Comparison of ENCODE assay signal across 8 cellular contexts in genomic region chr15:64841258-64842098, GRCh38. TPM values are rescaled to one million over a fixed set of nuclear protein-coding genes. Genes with fewer than 3 reads are reported as not detected.
A peak's percentile ranks its signal among the peaks of the same experiment; 100 is the strongest.
DNase-seq lines count a peak whose midpoint lies in the region; ATAC-seq and TF ChIP-seq lines count a peak whose summit lies in the region.

Gene PLEKHO2 (plus strand): TSS chr15:64841915. CDS start chr15:64842017, 102 bp downstream.

- H3K4me3 ChIP-seq in esophagus (ENCODE audit: low read depth in 1 of 2, low read length in 2 of 2) (peak within 1 kb of the TSS; percentile 78 to 82), mucosa of stomach (ENCODE audit: low read length) (peak within 1 kb of the TSS; percentile 22)

- no peaks in the 10 kb centered on the region for H3K9me3 ChIP-seq in esophagus (ENCODE audit: control insufficient read depth in 2 of 2, insufficient read depth in 1 of 2, low read depth in 1 of 2, low read length in 1 of 2)
- H3K9me3 ChIP-seq in mucosa of stomach (ENCODE audit: control insufficient read depth, low read length), result no peaks in the 10 kb centered on the region

- peaks cover 41 to 46% (median 43%) of the 10 kb centered on the region in 3 donors for H3K4me1 Mint-ChIP-seq in IgD-negative memory B cell
- peaks cover 72% of the 10 kb centered on the region for H3K4me1 Mint-ChIP-seq in activated T-cell treated with anti-CD3 and anti-CD28 coated beads, Interleukin-2, amount 50 U/mL, for 24 hours (ENCODE audit: low read depth)

- H3K27ac ChIP-seq in esophagus (ENCODE audit: low read depth in 2 of 2, low read length in 1 of 2), result peak within 1 kb of the TSS; percentile 93 to 95

- peak within 1 kb of the TSS; percentile 76 to 99 (median 96) for H3K4me3 Mint-ChIP-seq in IgD-negative memory B cell
- peak within 1 kb of the TSS; percentile 92 for H3K4me3 Mint-ChIP-seq in activated T-cell treated with anti-CD3 and anti-CD28 coated beads, Interleukin-2, amount 50 U/mL, for 24 hours

- H3K9ac ChIP-seq in mucosa of stomach (ENCODE audit: low read length), result peak within 1 kb of the TSS; percentile 73

- peak; percentile 73 for DNase-seq in DMS 273 treated with DMSO at 0.1 percent for 48 hours (lab: John Stamatoyannopoulos, UW)
- peak; percentile 91 for DNase-seq in activated T-cell treated with anti-CD3 and anti-CD28 coated beads, Interleukin-2, amount 50 U/mL, for 24 hours
- peak; percentile 91 for DNase-seq in stimulated activated CD8-positive, alpha-beta memory T cell treated with anti-CD3 and anti-CD28 coated beads, Interleukin-4, amount 100 ng/mL, for 48 hours

- H3K36me3 Mint-ChIP-seq in IgD-negative memory B cell, result no peaks in the 10 kb centered on the region
- H3K36me3 Mint-ChIP-seq in activated T-cell treated with anti-CD3 and anti-CD28 coated beads, Interleukin-2, amount 50 U/mL, for 24 hours (ENCODE audit: low read depth), result peaks cover 8% of the 10 kb centered on the region

- H3K36me3 ChIP-seq in esophagus (ENCODE audit: control insufficient read depth in 2 of 2, insufficient read depth in 2 of 2, low read length in 1 of 2), result no peaks in the 10 kb centered on the region
- no peaks in the 10 kb centered on the region for H3K36me3 ChIP-seq in mucosa of stomach (ENCODE audit: control insufficient read depth, insufficient read depth, low read length)

- no peaks in the 10 kb centered on the region for H3K27me3 Mint-ChIP-seq in IgD-negative memory B cell
- no peaks in the 10 kb centered on the region for H3K27me3 Mint-ChIP-seq in activated T-cell treated with anti-CD3 and anti-CD28 coated beads, Interleukin-2, amount 50 U/mL, for 24 hours

- ATAC-seq in GM21526 (IDR thresholded peaks at IDR 0.05; ENCODE audit: low FRiP score, unreplicated experiment), result peak; percentile 46

- peak within 1 kb of the TSS; percentile 49 to 98 (median 94) for H3K27ac Mint-ChIP-seq in IgD-negative memory B cell
- peak within 1 kb of the TSS; percentile 91 for H3K27ac Mint-ChIP-seq in activated T-cell treated with anti-CD3 and anti-CD28 coated beads, Interleukin-2, amount 50 U/mL, for 24 hours

- peaks cover 2 to 6% of the 10 kb centered on the region in 2 donors for H3K4me1 ChIP-seq in esophagus (ENCODE audit: control insufficient read depth in 2 of 2, insufficient read depth in 2 of 2, low read length in 1 of 2)
- H3K4me1 ChIP-seq in mucosa of stomach (ENCODE audit: control insufficient read depth, insufficient read depth, low read length), result peaks cover 8% of the 10 kb centered on the region

- H3K9me3 Mint-ChIP-seq in IgD-negative memory B cell, result no peaks in the 10 kb centered on the region
- H3K9me3 Mint-ChIP-seq in activated T-cell treated with anti-CD3 and anti-CD28 coated beads, Interleukin-2, amount 50 U/mL, for 24 hours, result no peaks in the 10 kb centered on the region

- H3K27me3 ChIP-seq in esophagus (ENCODE audit: control insufficient read depth in 1 of 2, insufficient read depth in 2 of 2, low read length in 2 of 2), result no peaks in the 10 kb centered on the region
- H3K27me3 ChIP-seq in mucosa of stomach (ENCODE audit: control insufficient read depth, insufficient read depth, low read length), result peaks cover 8% of the 10 kb centered on the region

- 0 to 1% methylated on average over 31 to 79 of the region's 79 CpGs for WGBS in esophagus, 2 donors

TF ChIP-seq in PFSK-1, 5 proteins besides CTCF, POLR2A, EP300 and RAD21:
- TF ChIP-seq SIN3A (IDR thresholded peaks at IDR 0.05; ENCODE audit: borderline replicate concordance, insufficient read depth, low read length), result no peak
- peak; percentile 82 for TF ChIP-seq POLR2AphosphoS5 (IDR thresholded peaks at IDR 0.05; ENCODE audit: low read depth, low read length)
- TF ChIP-seq FOXP2 (optimal IDR thresholded peaks at IDR 0.05; ENCODE audit: borderline replicate concordance, extremely low read depth, extremely low read length, insufficient read depth), result peak; percentile 61
- TF ChIP-seq REST (IDR thresholded peaks at IDR 0.05; ENCODE audit: insufficient read depth in 1 of 2, low read depth in 2 of 2, low read length in 2 of 2), result peak in 1 of 2 experiments; percentile 35; a peak in 1 of 4 replicates
- 0 out of 2 replicates have a peak, but pooled peaks have one; percentile 57 for TF ChIP-seq TAF1 (IDR thresholded peaks at IDR 0.05; ENCODE audit: borderline replicate concordance, insufficient read depth, low read length)

RNA-seq across cellular contexts. Expression of gene PLEKHO2, which starts in this region (rescaled TPM):
- 45.1 TPM for polyA plus RNA-seq in IgD-negative memory B cell
- 20.4 TPM for polyA plus RNA-seq in PFSK-1 (2012; ENCODE audit: insufficient read length, low read depth)
- polyA plus RNA-seq in esophagus, result 1 to 10 TPM; 4.8 to 6.6 TPM

Comparison
In these comparisons a context has a peak if more than half of its experiments do, and no peak if none do; other contexts are left out.
1. Peak in every context shown above with its lines: DNase-seq, ATAC-seq, H3K4me3 ChIP-seq and H3K27ac ChIP-seq.